In the genomic region with DNA sequence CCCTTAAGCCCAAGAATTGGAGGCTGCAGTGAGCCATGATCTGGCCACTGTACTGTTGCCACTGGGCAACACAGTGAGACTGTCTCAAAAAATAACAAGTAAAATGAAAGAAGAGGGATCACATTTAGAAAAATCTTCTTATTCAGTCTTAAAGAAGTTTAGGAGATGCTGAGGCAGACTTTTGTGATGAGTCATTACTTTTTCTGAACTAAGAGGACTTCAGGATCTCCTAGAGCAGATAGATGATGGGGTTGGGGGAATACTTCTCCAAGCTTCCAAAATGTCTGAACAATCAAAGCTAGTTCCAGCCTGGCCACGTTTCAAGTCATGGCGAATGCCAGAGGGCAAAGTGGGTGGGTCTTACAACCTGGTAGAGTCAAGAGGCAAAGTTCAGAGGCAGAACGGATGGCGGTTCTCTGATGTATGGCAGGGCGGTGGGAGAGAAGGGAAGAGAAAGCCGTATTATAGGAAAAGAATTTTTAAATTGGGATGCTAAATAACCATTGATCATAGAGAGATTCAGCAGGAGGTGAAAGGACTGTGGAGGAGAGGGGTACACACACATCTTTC, we compare ENCODE assay signal across 12 cellular contexts. TPM values are rescaled to one million over a fixed set of nuclear protein-coding genes. Genes with fewer than 3 reads are reported as not detected.
DNase-seq lines count a peak whose midpoint lies in the region; ATAC-seq and TF ChIP-seq lines count a peak whose summit lies in the region.
"Had no signal": no experiment of that assay in that cellular context is flagged by ENCODE, and none has a peak within 500 bp of the region (broad histone marks: within the 10 kb centered on the region; RNA-seq: fewer than 3 reads in every experiment).

No MANE protein-coding gene starts in this region.

- intact Hi-C loops in right cardiac atrium (cut with DNase I) = loop anchor here in 1 of 4 donors (2.0 kb wide), 1 partner anchor 23 kb away; the partner anchor contains the start of gene CA14
- intact Hi-C loops in Right ventricle myocardium superior (cut with DNase I) = no loop called here
- intact Hi-C loops in breast epithelium (cut with DNase I; ENCODE audit: low total_unique reads) = no loop called here
- intact Hi-C loops in vagina (cut with DNase I) = no loop called here

- H3K4me1 ChIP-seq in right cardiac atrium (ENCODE audit: control insufficient read depth, insufficient read depth, low read length) (peaks cover 4% of the 10 kb centered on the region), breast epithelium (peaks cover 0 to 6% of the 10 kb centered on the region in 2 donors), muscle layer of duodenum (ENCODE audit: control insufficient read depth in 1 of 2, insufficient read depth in 2 of 2, low read length in 2 of 2) (peaks cover 10 to 19% of the 10 kb centered on the region in 2 donors), vagina (peaks cover 31% of the 10 kb centered on the region)

- H3K9me3 ChIP-seq in right cardiac atrium (ENCODE audit: control insufficient read depth, low read length) (no peaks in the 10 kb centered on the region), breast epithelium (no peaks in the 10 kb centered on the region), muscle layer of duodenum (ENCODE audit: control insufficient read depth in 1 of 2, low read length in 2 of 2) (no peaks in the 10 kb centered on the region), vagina (no peaks in the 10 kb centered on the region)

- TF ChIP-seq POLR2A in breast epithelium (IDR thresholded peaks at IDR 0.05) = no peak
- TF ChIP-seq POLR2A in vagina (IDR thresholded peaks at IDR 0.05) = no peak

- TF ChIP-seq CTCF in breast epithelium (IDR thresholded peaks at IDR 0.05) = no peak
- no peak for TF ChIP-seq CTCF in vagina (IDR thresholded peaks at IDR 0.05)

- WGBS in right cardiac atrium = 79% methylated on average over 6 of the region's 6 CpGs

- no peak for DNase-seq in right cardiac atrium
- no peak for DNase-seq in Right ventricle myocardium superior
- no peak for DNase-seq in breast epithelium (ENCODE audit: low spot score in 2 of 2)
- DNase-seq in vagina (ENCODE audit: extremely low spot score in 2 of 2) = no peak
- no peak for DNase-seq in hypothalamus (lab: John Stamatoyannopoulos, UW)
- no peak for DNase-seq in GM19240 (ENCODE audit: insufficient read length, low spot score)
- no peak for DNase-seq in NCI-H1930 (lab: John Stamatoyannopoulos, UW)
- DNase-seq: activated B cell treated with CpG ODN at 0.5 μM for 24 hours; activated T-cell treated with anti-CD3 and anti-CD28 coated beads, Interleukin-2, amount 50 U/mL, for 48 hours; C1 segment of cervical spinal cord; stimulated activated CD4-positive, alpha-beta T cell treated with anti-CD3 and anti-CD28 coated beads, Interleukin-12 subunit alpha, Interleukin-12 subunit beta, amount 100 ng/mL, for 4 hours had no signal

- H3K27me3 ChIP-seq in right cardiac atrium (ENCODE audit: control insufficient read depth, insufficient read depth) (no peaks in the 10 kb centered on the region), breast epithelium (no peaks in the 10 kb centered on the region), muscle layer of duodenum (ENCODE audit: low read depth, low read length) (no peaks in the 10 kb centered on the region), vagina (no peaks in the 10 kb centered on the region)

- H3K4me3 ChIP-seq in right cardiac atrium (ENCODE audit: low read length) (no peak overlapping the region), breast epithelium (no peak overlapping the region), muscle layer of duodenum (ENCODE audit: low read depth in 1 of 2, low read length in 2 of 2) (no peak overlapping the region), vagina (no peak overlapping the region)

- H3K36me3 ChIP-seq in breast epithelium = no peaks in the 10 kb centered on the region
- H3K36me3 ChIP-seq in muscle layer of duodenum (ENCODE audit: control insufficient read depth in 1 of 2, insufficient read depth in 2 of 2, low read length in 2 of 2) = peaks cover 0 to 9% of the 10 kb centered on the region in 2 donors
- no peaks in the 10 kb centered on the region for H3K36me3 ChIP-seq in vagina

- H3K27ac ChIP-seq in right cardiac atrium (ENCODE audit: low read length) (peak overlapping the region; percentile 54), breast epithelium (peak overlapping the region; percentile 89 to 91), muscle layer of duodenum (ENCODE audit: low read length) (peak overlapping the region; percentile 84), vagina (peak overlapping the region; percentile 91)

- ATAC-seq in right cardiac atrium (no peak), Right ventricle myocardium superior (ENCODE audit: poor library complexity) (no peak)

RNA-seq across cellular contexts. Expression of gene CIART, which starts 2.1 kb away (rescaled TPM):
- total RNA-seq in right cardiac atrium = 10 to 100 TPM in 3 of 4 donors, 1 to 10 TPM in 1; 5.5 to 20.4 (median 11.4) TPM
- polyA plus RNA-seq in right cardiac atrium = 14.1 TPM
- total RNA-seq in Right ventricle myocardium superior = 11.8 TPM
- total RNA-seq in breast epithelium = 1 to 10 TPM; 2.6 to 7.4 (median 4.3) TPM
- total RNA-seq in vagina = 6.6 TPM

RNA-seq across cellular contexts. Expression of gene C1orf54, which starts 7.6 kb away (rescaled TPM):
- total RNA-seq in right cardiac atrium (10 to 100 TPM; 10.4 to 12.0 (median 10.6) TPM), Right ventricle myocardium superior (8.8 TPM), breast epithelium (10 to 100 TPM in 2 of 3 donors, 1 to 10 TPM in 1; 9.4 to 24.3 (median 13.6) TPM), vagina (19.4 TPM)
- 15.6 TPM for polyA plus RNA-seq in right cardiac atrium

RNA-seq across cellular contexts. Expression of gene APH1A, which starts 11.4 kb away (rescaled TPM):
- total RNA-seq in right cardiac atrium (10 to 100 TPM; 71.3 to 84.2 (median 73.4) TPM), Right ventricle myocardium superior (53.6 TPM), breast epithelium (100 to 1,000 TPM in 2 of 3 donors, 10 to 100 TPM in 1; 86.9 to 138 (median 104) TPM), vagina (52.8 TPM)
- 80.0 TPM for polyA plus RNA-seq in right cardiac atrium

RNA-seq across cellular contexts. Expression of gene MRPS21, which starts 13.4 kb away (rescaled TPM):
- total RNA-seq in right cardiac atrium (10 to 100 TPM; 64.5 to 81.4 (median 72.6) TPM), Right ventricle myocardium superior (71.2 TPM), breast epithelium (10 to 100 TPM; 40.5 to 55.1 (median 45.1) TPM), vagina (34.6 TPM)
- polyA plus RNA-seq in right cardiac atrium = 110 TPM

RNA-seq across cellular contexts. Expression of gene CA14, which starts 22.6 kb away (rescaled TPM):
- total RNA-seq in right cardiac atrium = 10 to 100 TPM in 3 of 4 donors, 1 to 10 TPM in 1; 6.9 to 22.6 (median 16.3) TPM
- 28.3 TPM for polyA plus RNA-seq in right cardiac atrium
- total RNA-seq in Right ventricle myocardium superior = 14.0 TPM
- not detected for total RNA-seq in breast epithelium
- total RNA-seq in vagina = not detected
- total RNA-seq: activated B cell treated with CpG ODN at 0.5 μM for 24 hours had no signal
